11 cellular contexts compared by ENCODE assay signal in the genomic region with DNA sequence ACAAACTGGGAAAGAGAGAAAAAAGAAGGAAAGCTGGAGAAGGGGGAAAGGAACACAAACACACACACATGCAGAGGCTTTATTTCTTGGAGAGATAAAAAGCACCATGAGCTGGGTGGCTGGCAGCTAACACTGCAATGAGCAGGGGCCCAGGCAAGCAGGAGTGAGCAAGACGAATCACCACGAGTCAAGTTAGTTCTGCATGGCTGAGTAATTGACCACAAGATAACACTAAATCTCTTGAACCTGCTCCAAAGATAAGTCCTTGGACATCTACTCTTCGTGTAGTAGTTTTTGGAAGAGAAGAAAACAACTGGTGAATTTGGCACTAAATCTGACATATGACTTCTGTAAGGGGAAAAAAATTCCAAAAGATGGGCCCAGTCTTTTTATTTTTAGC.
DNase-seq lines count a peak whose midpoint lies in the region; ATAC-seq and TF ChIP-seq lines count a peak whose summit lies in the region.
"Had no signal": no experiment of that assay in that cellular context is flagged by ENCODE, and none has a peak within 500 bp of the region (broad histone marks: within the 10 kb centered on the region; RNA-seq: fewer than 3 reads in every experiment).

No MANE protein-coding gene starts in this region.

- ATAC-seq in activated CD8-positive, alpha-beta T cell treated with anti-CD3 and anti-CD28 coated beads for 36 hours: peak; percentile 76
- no peak for ATAC-seq in activated CD8-positive, alpha-beta T cell treated with anti-CD3 and anti-CD28 coated beads, Interleukin-2, amount 10 ng/mL, durations not matched to agents 7 days and 5 days
- ATAC-seq in foreskin keratinocyte (peak; percentile 86), HG03159 (IDR thresholded peaks at IDR 0.05; ENCODE audit: unreplicated experiment) (no peak), HG03457 (IDR thresholded peaks at IDR 0.05; ENCODE audit: unreplicated experiment) (no peak)

- POLR2A ChIA-PET in activated CD8-positive, alpha-beta T cell treated with anti-CD3 and anti-CD28 coated beads for 36 hours (lab: Charles Lee): no interaction called here
- POLR2A ChIA-PET in activated CD8-positive, alpha-beta T cell treated with anti-CD3 and anti-CD28 coated beads, Interleukin-2, amount 10 ng/mL, durations not matched to agents 7 days and 5 days (lab: Charles Lee): interaction anchor here (0.7 kb wide), 1 partner anchor 14 kb away, joined by 3 read pairs; no protein-coding TSS in a partner anchor

- peak overlapping the region; percentile 84 for H3K4me2 ChIP-seq in smooth muscle cell

- H3K9me3 ChIP-seq in smooth muscle cell (replicated peaks; ENCODE audit: low read depth): no peaks in the 10 kb centered on the region
- H3K9me3 ChIP-seq: esophagus squamous epithelium had no signal

- no peaks in the 10 kb centered on the region for H3K4me1 Mint-ChIP-seq in activated CD8-positive, alpha-beta T cell treated with anti-CD3 and anti-CD28 coated beads for 36 hours (ENCODE audit: low read depth)
- peaks cover 3% of the 10 kb centered on the region for H3K4me1 Mint-ChIP-seq in activated CD8-positive, alpha-beta T cell treated with anti-CD3 and anti-CD28 coated beads, Interleukin-2, amount 10 ng/mL, durations not matched to agents 7 days and 5 days (ENCODE audit: low read depth)

- no peaks in the 10 kb centered on the region for H3K9me3 Mint-ChIP-seq in activated CD8-positive, alpha-beta T cell treated with anti-CD3 and anti-CD28 coated beads for 36 hours
- H3K9me3 Mint-ChIP-seq in activated CD8-positive, alpha-beta T cell treated with anti-CD3 and anti-CD28 coated beads, Interleukin-2, amount 10 ng/mL, durations not matched to agents 7 days and 5 days (ENCODE audit: insufficient read depth): no peaks in the 10 kb centered on the region

- H3K27ac ChIP-seq in foreskin keratinocyte (no peak overlapping the region), smooth muscle cell (ENCODE audit: low read depth) (peak overlapping the region; percentile 76)
- H3K27ac ChIP-seq: esophagus squamous epithelium had no signal

- H3K27me3 ChIP-seq in foreskin keratinocyte (no peaks in the 10 kb centered on the region), smooth muscle cell (ENCODE audit: low read depth) (no peaks in the 10 kb centered on the region)
- H3K27me3 ChIP-seq: esophagus squamous epithelium had no signal

- no peaks in the 10 kb centered on the region for H3K36me3 Mint-ChIP-seq in activated CD8-positive, alpha-beta T cell treated with anti-CD3 and anti-CD28 coated beads for 36 hours (ENCODE audit: low read depth)
- peaks cover 16% of the 10 kb centered on the region for H3K36me3 Mint-ChIP-seq in activated CD8-positive, alpha-beta T cell treated with anti-CD3 and anti-CD28 coated beads, Interleukin-2, amount 10 ng/mL, durations not matched to agents 7 days and 5 days (ENCODE audit: low read depth)

- no peak overlapping the region for H3K4me3 Mint-ChIP-seq in activated CD8-positive, alpha-beta T cell treated with anti-CD3 and anti-CD28 coated beads for 36 hours
- no peak overlapping the region for H3K4me3 Mint-ChIP-seq in activated CD8-positive, alpha-beta T cell treated with anti-CD3 and anti-CD28 coated beads, Interleukin-2, amount 10 ng/mL, durations not matched to agents 7 days and 5 days

- no peaks in the 10 kb centered on the region for H3K27me3 Mint-ChIP-seq in activated CD8-positive, alpha-beta T cell treated with anti-CD3 and anti-CD28 coated beads for 36 hours
- no peaks in the 10 kb centered on the region for H3K27me3 Mint-ChIP-seq in activated CD8-positive, alpha-beta T cell treated with anti-CD3 and anti-CD28 coated beads, Interleukin-2, amount 10 ng/mL, durations not matched to agents 7 days and 5 days (ENCODE audit: low read depth)

- no peak for TF ChIP-seq CTCF in activated CD8-positive, alpha-beta T cell treated with anti-CD3 and anti-CD28 coated beads for 36 hours (IDR thresholded peaks at IDR 0.05)
- TF ChIP-seq CTCF in foreskin keratinocyte (conservative IDR thresholded peaks at IDR 0.05): no peak
- TF ChIP-seq CTCF in smooth muscle cell (IDR thresholded peaks at IDR 0.05; ENCODE audit: borderline replicate concordance, insufficient read depth, poor library complexity, severe bottlenecking): no peak

- whole genome bisulfite sequencing in smooth muscle cell (ENCODE audit: low lambda C conversion rate): 9% methylated on average over 3 of the region's 3 CpGs

- no peaks in the 10 kb centered on the region for H3K36me3 ChIP-seq in smooth muscle cell (ENCODE audit: low read depth)

- no peak overlapping the region for H3K9ac ChIP-seq in smooth muscle cell (ENCODE audit: low read depth)

- H3K4me1 ChIP-seq in foreskin keratinocyte: peaks cover 5% of the 10 kb centered on the region
- peaks cover 15% of the 10 kb centered on the region for H3K4me1 ChIP-seq in smooth muscle cell (ENCODE audit: low read depth)

- no peak overlapping the region for H2AFZ ChIP-seq in smooth muscle cell (ENCODE audit: low read depth)

- H3K27ac Mint-ChIP-seq in activated CD8-positive, alpha-beta T cell treated with anti-CD3 and anti-CD28 coated beads for 36 hours: no peak overlapping the region
- no peak overlapping the region for H3K27ac Mint-ChIP-seq in activated CD8-positive, alpha-beta T cell treated with anti-CD3 and anti-CD28 coated beads, Interleukin-2, amount 10 ng/mL, durations not matched to agents 7 days and 5 days

- H3F3A ChIP-seq in smooth muscle cell (ENCODE audit: low read depth): peaks cover 23% of the 10 kb centered on the region

- H3K79me2 ChIP-seq in smooth muscle cell (ENCODE audit: low read depth): peaks cover 10% of the 10 kb centered on the region

- H3K4me3 ChIP-seq in smooth muscle cell: peak overlapping the region; percentile 20
- H3K4me3 ChIP-seq: esophagus squamous epithelium had no signal

- CTCF ChIA-PET in activated CD8-positive, alpha-beta T cell treated with anti-CD3 and anti-CD28 coated beads for 36 hours (lab: Charles Lee): interaction anchor here (1.7 kb wide), 1 partner anchor 69 kb away, joined by 4 read pairs; no protein-coding TSS in a partner anchor
- CTCF ChIA-PET in activated CD8-positive, alpha-beta T cell treated with anti-CD3 and anti-CD28 coated beads, Interleukin-2, amount 10 ng/mL, durations not matched to agents 7 days and 5 days (lab: Charles Lee): no interaction called here

- intact Hi-C loops in activated CD8-positive, alpha-beta T cell treated with anti-CD3 and anti-CD28 coated beads for 36 hours (cut with micrococcal nuclease): no loop called here

- DNase-seq in activated CD8-positive, alpha-beta T cell treated with anti-CD3 and anti-CD28 coated beads for 36 hours: peak; percentile 30
- DNase-seq in activated CD8-positive, alpha-beta T cell treated with anti-CD3 and anti-CD28 coated beads, Interleukin-2, amount 10 ng/mL, durations not matched to agents 7 days and 5 days: no peak
- peak; percentile 37 for DNase-seq in NCI-H82 treated with DMSO at 0.1 percent for 48 hours (lab: John Stamatoyannopoulos, UW; ENCODE audit: unreplicated experiment)
- peak in 1 of 2 donors; percentile 53 for DNase-seq in foreskin keratinocyte
- DNase-seq in smooth muscle cell (lab: John Stamatoyannopoulos, UW; ENCODE audit: unreplicated experiment): no peak
- DNase-seq in HT-29 (ENCODE audit: low spot score): no peak
- DNase-seq: activated CD4-positive, alpha-beta T cell treated with anti-CD3 and anti-CD28 coated beads, Interleukin-2, amount 50 U/mL, for 1 hour; esophagus squamous epithelium; NCI-H1092 treated with DMSO at 0.1 percent for 48 hours had no signal

- H4K20me1 ChIP-seq in smooth muscle cell (ENCODE audit: low read depth): peaks cover 24% of the 10 kb centered on the region

Comparison
In these comparisons a context has a peak if more than half of its experiments do, and no peak if none do; other contexts are left out.
1. ATAC-seq: peak in activated CD8-positive, alpha-beta T cell treated with anti-CD3 and anti-CD28 coated beads for 36 hours (single experiment) and foreskin keratinocyte (single experiment); none in activated CD8-positive, alpha-beta T cell treated with anti-CD3 and anti-CD28 coated beads, Interleukin-2, amount 10 ng/mL, durations not matched to agents 7 days and 5 days (single experiment), HG03159 (single experiment) and HG03457 (single experiment).
2. DNase-seq: peak in activated CD8-positive, alpha-beta T cell treated with anti-CD3 and anti-CD28 coated beads for 36 hours (single experiment) and NCI-H82 treated with DMSO at 0.1 percent for 48 hours (single experiment); none in activated CD8-positive, alpha-beta T cell treated with anti-CD3 and anti-CD28 coated beads, Interleukin-2, amount 10 ng/mL, durations not matched to agents 7 days and 5 days (single experiment), smooth muscle cell (single experiment) and HT-29 (single experiment).